17 cellular contexts compared by ENCODE assay signal in genomic region chr2:175929850-175930249, GRCh38.
DNase-seq lines count a peak whose midpoint lies in the region; ATAC-seq, FAIRE-seq and TF ChIP-seq lines count a peak whose summit lies in the region.
"Had no signal": no experiment of that assay in that cellular context is flagged by ENCODE, and none has a peak within 500 bp of the region (broad histone marks: within the 10 kb centered on the region; RNA-seq: fewer than 3 reads in every experiment).

No MANE protein-coding gene starts in this region.

- TF ChIP-seq POLR2A in GM12892 (IDR thresholded peaks at IDR 0.05; ENCODE audit: low read depth, low read length) (no peak), gastrocnemius medialis (IDR thresholded peaks at IDR 0.05) (peak; percentile 7 to 42)

- H3K27me3 ChIP-seq in gastrocnemius medialis, result no peaks in the 10 kb centered on the region

- peaks cover 26 to 33% of the 10 kb centered on the region in 2 donors for H3K4me1 ChIP-seq in gastrocnemius medialis

- peak; percentile 30 for FAIRE-seq in GM12892 (lab: Jason Lieb, UNC)
- FAIRE-seq: G401.6, K562, kidney had no signal

- peak; percentile 99 for ATAC-seq in gastrocnemius medialis
- ATAC-seq in GM21786 (IDR thresholded peaks at IDR 0.05; ENCODE audit: unreplicated experiment), result no peak
- ATAC-seq: activated T-cell treated with anti-CD3 and anti-CD28 coated beads, Interleukin-2, amount 50 U/mL, for 4 hours; stimulated activated memory B cell treated with anti-CD40 and anti-IgM and Interleukin-4, amounts not matched to agents 10 μg/mL and 1 μg/mL and 100 μg/mL, for 72 hours had no signal

- H3K9me3 Mint-ChIP-seq in immature natural killer cell, result no peaks in the 10 kb centered on the region
- H3K9me3 Mint-ChIP-seq: activated CD4-positive, alpha-beta T cell treated with anti-CD3 and anti-CD28 coated beads, Interleukin-2, amount 10 ng/mL, durations not matched to agents 24 days and 14 days; activated T-cell treated with anti-CD3 and anti-CD28 coated beads, Interleukin-2, amount 50 U/mL, for 4 hours; CD8-positive, alpha-beta memory T cell; stimulated activated memory B cell treated with anti-CD40 and anti-IgM and Interleukin-4, amounts not matched to agents 10 μg/mL and 1 μg/mL and 100 μg/mL, for 72 hours had no signal

- no peaks in the 10 kb centered on the region for H3K36me3 ChIP-seq in gastrocnemius medialis

- TF ChIP-seq CTCF in gastrocnemius medialis (IDR thresholded peaks at IDR 0.05 in 4 of 5, conservative IDR thresholded peaks at IDR 0.05 in 1 of 5) (no peak), GM13976 (IDR thresholded peaks at IDR 0.05; ENCODE audit: borderline replicate concordance, control extremely low read depth, extremely low read depth, insufficient read depth, missing control alignments) (no peak)

- H3K4me3 ChIP-seq in gastrocnemius medialis, result no peak overlapping the region
- H3K4me3 ChIP-seq: K562 had no signal

- H3K27me3 Mint-ChIP-seq in immature natural killer cell (ENCODE audit: low read depth in 3 of 3), result no peaks in the 10 kb centered on the region
- H3K27me3 Mint-ChIP-seq: activated CD4-positive, alpha-beta T cell treated with anti-CD3 and anti-CD28 coated beads, Interleukin-2, amount 10 ng/mL, durations not matched to agents 24 days and 14 days; CD8-positive, alpha-beta memory T cell; stimulated activated memory B cell treated with anti-CD40 and anti-IgM and Interleukin-4, amounts not matched to agents 10 μg/mL and 1 μg/mL and 100 μg/mL, for 72 hours had no signal

- H3K27ac Mint-ChIP-seq in immature natural killer cell, result no peak overlapping the region
- H3K27ac Mint-ChIP-seq: activated CD4-positive, alpha-beta T cell treated with anti-CD3 and anti-CD28 coated beads, Interleukin-2, amount 10 ng/mL, durations not matched to agents 24 days and 14 days; CD8-positive, alpha-beta memory T cell; stimulated activated memory B cell treated with anti-CD40 and anti-IgM and Interleukin-4, amounts not matched to agents 10 μg/mL and 1 μg/mL and 100 μg/mL, for 72 hours had no signal

- intact Hi-C loops in gastrocnemius medialis (cut with DNase I; ENCODE audit: low total_unique reads), result loop anchor here (1.0 to 10.0 kb wide), 4 partner anchors 72 to 765 kb away; partner anchors contain the start of genes ATF2 and LNPK

- H3K4me3 Mint-ChIP-seq in immature natural killer cell, result no peak overlapping the region
- H3K4me3 Mint-ChIP-seq: activated CD4-positive, alpha-beta T cell treated with anti-CD3 and anti-CD28 coated beads, Interleukin-2, amount 10 ng/mL, durations not matched to agents 24 days and 14 days; activated T-cell treated with anti-CD3 and anti-CD28 coated beads, Interleukin-2, amount 50 U/mL, for 4 hours; CD8-positive, alpha-beta memory T cell; stimulated activated memory B cell treated with anti-CD40 and anti-IgM and Interleukin-4, amounts not matched to agents 10 μg/mL and 1 μg/mL and 100 μg/mL, for 72 hours had no signal

- H3K36me3 Mint-ChIP-seq in immature natural killer cell, result peaks cover 19 to 48% (median 37%) of the 10 kb centered on the region in 3 donors

- H3K9me3 ChIP-seq in gastrocnemius medialis, result no peaks in the 10 kb centered on the region

- in situ Hi-C loops in SK-MEL-5 (cut with HindIII; ENCODE audit: low pct_unique_long_range_greater_than_20kb, low sequenced_read_pairs), result no loop called here
- in situ Hi-C loops in gastrocnemius medialis (cut with MboI; ENCODE audit: low sequenced_read_pairs in 4 of 4), result no loop called here
- in situ Hi-C loops in GM13976 (cut with MboI; ENCODE audit: low sequenced_read_pairs, unreplicated experiment), result no loop called here

- H3K4me1 Mint-ChIP-seq in immature natural killer cell, result no peaks in the 10 kb centered on the region
- H3K4me1 Mint-ChIP-seq: CD8-positive, alpha-beta memory T cell; stimulated activated memory B cell treated with anti-CD40 and anti-IgM and Interleukin-4, amounts not matched to agents 10 μg/mL and 1 μg/mL and 100 μg/mL, for 72 hours had no signal

- DNase-seq in GM12892 (ENCODE audit: insufficient read length), result no peak
- peak; percentile 73 for DNase-seq in SK-MEL-5 (ENCODE audit: low read depth, low spot score)
- DNase-seq in fibroblast of the conjunctiva (ENCODE audit: low read depth), result peak; percentile 32
- peak; percentile 31 to 35 for DNase-seq in gastrocnemius medialis
- no peak for DNase-seq in GM13976 (ENCODE audit: low spot score)
- DNase-seq in immature natural killer cell, result no peak
- DNase-seq: activated CD4-positive, alpha-beta T cell treated with anti-CD3 and anti-CD28 coated beads, Interleukin-2, amount 10 ng/mL, durations not matched to agents 24 days and 14 days; activated T-cell treated with anti-CD3 and anti-CD28 coated beads, Interleukin-2, amount 50 U/mL, for 4 hours; amniotic stem cell; CD8-positive, alpha-beta memory T cell; kidney; NCI-H524 treated with DMSO at 0.1 percent for 48 hours; T-helper 9 cell had no signal

- peak overlapping the region; percentile 65 to 85 (median 84) for H3K27ac ChIP-seq in gastrocnemius medialis

Comparison
In these comparisons a context has a peak if more than half of its experiments do, and no peak if none do; other contexts are left out.
1. DNase-seq: peak in SK-MEL-5 (single experiment), fibroblast of the conjunctiva (single experiment) and gastrocnemius medialis (2 of 2); none in GM12892 (single experiment), GM13976 (single experiment) and immature natural killer cell (0 of 3).